ENCODE assay signal across 12 cellular contexts in the genomic region with DNA sequence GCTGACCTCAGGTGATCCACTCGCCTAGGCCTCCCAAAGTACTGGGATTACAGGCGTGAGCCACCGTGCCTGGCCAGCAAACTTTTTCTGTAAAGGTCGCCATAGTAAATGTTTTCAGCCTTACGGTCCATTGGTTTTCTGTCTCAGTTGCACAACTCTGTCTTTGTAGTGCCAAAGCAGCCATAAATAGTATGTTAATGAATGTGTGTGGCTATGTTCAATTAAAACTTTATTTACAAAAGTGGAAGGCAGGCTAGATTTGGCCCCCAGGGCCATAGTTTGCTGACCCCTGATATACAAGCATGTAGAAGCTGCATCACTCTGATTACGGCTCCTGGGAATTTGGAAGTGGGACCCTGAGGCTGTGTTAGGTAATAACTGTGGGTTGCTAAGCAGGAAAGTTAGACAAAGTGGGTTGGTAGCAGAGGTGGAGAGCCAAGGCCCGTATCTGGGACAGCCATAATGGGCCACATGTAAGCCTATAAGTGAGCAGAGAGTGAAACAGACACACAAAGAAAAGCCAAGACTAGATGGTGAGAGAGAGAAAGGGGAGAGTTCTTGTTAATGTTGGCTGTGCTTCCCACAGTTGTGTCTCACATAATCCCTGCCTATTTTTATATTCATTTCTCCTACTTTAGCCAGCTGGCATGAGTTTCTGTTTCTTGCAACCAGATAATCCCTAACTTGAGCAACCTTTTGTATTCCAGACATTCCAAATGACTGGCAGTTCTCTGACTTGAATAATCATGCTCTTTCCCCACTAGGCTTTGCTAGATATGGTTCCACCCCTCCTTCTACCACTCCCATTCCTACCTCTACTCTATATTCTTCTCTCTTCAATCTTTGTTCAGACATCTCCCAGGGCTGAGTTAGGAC. TPM values are rescaled to one million over a fixed set of nuclear protein-coding genes. Genes with fewer than 3 reads are reported as not detected.
DNase-seq lines count a peak whose midpoint lies in the region; ATAC-seq, FAIRE-seq and TF ChIP-seq lines count a peak whose summit lies in the region.
"Had no signal": no experiment of that assay in that cellular context is flagged by ENCODE, and none has a peak within 500 bp of the region (broad histone marks: within the 10 kb centered on the region; RNA-seq: fewer than 3 reads in every experiment).

No MANE protein-coding gene starts in this region.

- H3K9me3 ChIP-seq in right cardiac atrium (ENCODE audit: control insufficient read depth, low read length), result no peaks in the 10 kb centered on the region
- peaks cover 0 to 6% (median 0%) of the 10 kb centered on the region in 5 donors for H3K9me3 ChIP-seq in subcutaneous abdominal adipose tissue (ENCODE audit: control insufficient read depth in 5 of 5, low read length in 5 of 5)

- TF ChIP-seq POLR2A in GM12892 (IDR thresholded peaks at IDR 0.05; ENCODE audit: low read depth, low read length), result no peak

- peak; percentile 79 to 91 for ATAC-seq in right cardiac atrium
- no peak for ATAC-seq in HG03342 (IDR thresholded peaks at IDR 0.05; ENCODE audit: unreplicated experiment)
- ATAC-seq: activated CD8-positive, alpha-beta memory T cell treated with anti-CD3 and anti-CD28 coated beads, Interleukin-2, amount 10 ng/mL, durations not matched to agents 7 days and 5 days had no signal

- H3K4me1 ChIP-seq in right cardiac atrium (ENCODE audit: control insufficient read depth, insufficient read depth, low read length) (peaks cover 3% of the 10 kb centered on the region), subcutaneous abdominal adipose tissue (ENCODE audit: control insufficient read depth in 5 of 5, insufficient read depth in 5 of 5, low read length in 5 of 5) (peaks cover 0 to 17% (median 3%) of the 10 kb centered on the region in 5 donors)

- no peak for TF ChIP-seq CTCF in choroid plexus epithelial cell (conservative IDR thresholded peaks at IDR 0.05; ENCODE audit: low read depth, low read length)

- 83% methylated on average over 7 of the region's 7 CpGs for WGBS in right cardiac atrium

- intact Hi-C loops in right cardiac atrium (cut with DNase I), result loop anchor here in 1 of 4 donors (10.0 kb wide), 1 partner anchor 62 kb away; no protein-coding TSS in a partner anchor

- H3K27ac ChIP-seq in right cardiac atrium (ENCODE audit: low read length), result peak overlapping the region; percentile 58
- peak overlapping the region; percentile 82 for H3K27ac ChIP-seq in subcutaneous abdominal adipose tissue (ENCODE audit: low read depth, low read length)

- peak; percentile 59 for DNase-seq in LHCN-M2 (ENCODE audit: low read depth)
- peak; percentile 18 for DNase-seq in choroid plexus epithelial cell (ENCODE audit: low read depth)
- DNase-seq in right cardiac atrium, result no peak
- no peak for DNase-seq in GM12892 (ENCODE audit: insufficient read length)
- DNase-seq in frontal cortex (ENCODE audit: low spot score in 2 of 2), result no peak
- DNase-seq: activated CD8-positive, alpha-beta memory T cell treated with anti-CD3 and anti-CD28 coated beads, Interleukin-2, amount 10 ng/mL, durations not matched to agents 7 days and 5 days; activated naive CD4-positive, alpha-beta T cell treated with anti-CD3 and anti-CD28 coated beads for 36 hours; cortex of kidney; hypothalamus; mesendoderm had no signal

- peak overlapping the region in 1 of 5 donors; percentile 3 for H3K9ac ChIP-seq in subcutaneous abdominal adipose tissue (ENCODE audit: low read length in 5 of 5)

- FAIRE-seq in GM12892 (lab: Jason Lieb, UNC), result no peak
- FAIRE-seq in frontal cortex (lab: Jason Lieb, UNC), result no peak

- H3K27me3 ChIP-seq in right cardiac atrium (ENCODE audit: control insufficient read depth, insufficient read depth) (no peaks in the 10 kb centered on the region), subcutaneous abdominal adipose tissue (ENCODE audit: control insufficient read depth in 5 of 5, insufficient read depth in 4 of 5, low read length in 5 of 5) (no peaks in the 10 kb centered on the region)

- no peaks in the 10 kb centered on the region for H3K36me3 ChIP-seq in subcutaneous abdominal adipose tissue (ENCODE audit: control insufficient read depth in 5 of 5, insufficient read depth in 5 of 5, low read length in 5 of 5)

- H3K4me3 ChIP-seq in choroid plexus epithelial cell (ENCODE audit: low read depth, low read length) (no peak overlapping the region), right cardiac atrium (ENCODE audit: low read length) (no peak overlapping the region), subcutaneous abdominal adipose tissue (ENCODE audit: low read depth in 1 of 5, low read length in 5 of 5) (no peak overlapping the region)

RNA-seq across cellular contexts. Expression of a gene that starts 7.8 kb away (rescaled TPM):
- total RNA-seq in LHCN-M2 (2014; rRNA removed), result 45.2 and 45.7 TPM in 2 replicates
- polyA plus RNA-seq in LHCN-M2 (2012), result 4.2 TPM
- total RNA-seq in right cardiac atrium, result 10 to 100 TPM; 15.2 to 22.2 (median 18.7) TPM
- polyA plus RNA-seq in right cardiac atrium, result 4.4 TPM
- polyA plus RNA-seq in GM12892 (2012; ENCODE audit: missing spikeins), result 13.7 TPM
- 48.5 TPM for total RNA-seq in frontal cortex

Comparison
In these comparisons a context has a peak if more than half of its experiments do, and no peak if none do; other contexts are left out.
1. DNase-seq: peak in LHCN-M2 (single experiment) and choroid plexus epithelial cell (single experiment); none in right cardiac atrium (0 of 3), GM12892 (single experiment) and frontal cortex (0 of 2).